ENCODE assay signal across 1 cellular context in genomic region chr5:124030043-124030461, GRCh38.
TF ChIP-seq lines count a peak whose summit lies in the region.

No MANE protein-coding gene starts in this region.

TF ChIP-seq in IMR-90, 13 proteins besides CTCF, POLR2A, EP300 and RAD21 (continued from another document):
- no peak for TF ChIP-seq NFE2L2 (IDR thresholded peaks at IDR 0.05; ENCODE audit: low read depth, low read length)
- TF ChIP-seq BHLHE40 (IDR thresholded peaks at IDR 0.05; ENCODE audit: low read depth, low read length), result no peak
